Comparison of ENCODE assay signal across 3 cellular contexts in genomic region chr5:9020996-9021395, GRCh38.
"Had no signal": no experiment of that assay in that cellular context is flagged by ENCODE, and none has a peak within 500 bp of the region (broad histone marks: within the 10 kb centered on the region; RNA-seq: fewer than 3 reads in every experiment).

No MANE protein-coding gene starts in this region.

- DNase-seq: H9, HCEC 1CT had no signal

- H3K4me3 ChIP-seq: GM23338 had no signal
